Comparison of ENCODE assay signal across 8 cellular contexts in the genomic region with DNA sequence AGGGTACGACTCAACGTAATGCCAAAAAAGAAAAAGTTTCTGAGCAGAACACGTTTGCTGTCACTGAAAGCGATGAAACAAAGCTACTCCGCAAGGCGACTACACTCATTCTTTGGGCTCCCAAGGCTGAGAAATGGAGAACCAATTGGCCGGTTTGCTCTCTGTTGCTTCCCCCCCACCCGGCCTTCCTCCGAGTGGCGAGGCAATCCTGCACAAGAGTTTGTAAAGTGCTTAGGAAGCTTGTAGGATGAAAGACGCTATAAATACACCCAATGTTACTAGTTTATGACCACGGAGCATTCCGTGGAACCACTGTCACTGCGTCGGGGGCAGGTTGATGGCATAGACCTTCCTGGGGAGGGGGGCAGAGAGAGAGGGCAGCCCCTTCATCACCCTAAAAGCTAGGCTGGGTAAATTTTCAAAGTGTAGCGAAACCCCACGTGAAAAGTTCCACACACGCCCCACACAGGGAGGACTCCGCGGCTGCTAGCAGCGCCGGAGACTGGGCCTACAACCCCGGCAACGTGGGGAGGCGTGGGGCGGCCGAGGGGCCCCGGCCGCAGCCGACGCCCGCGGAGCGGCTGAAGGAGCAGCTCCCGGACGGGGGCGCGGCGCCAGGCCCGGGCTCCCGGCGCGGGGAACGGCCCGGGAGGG. TPM values are rescaled to one million over a fixed set of nuclear protein-coding genes. Genes with fewer than 3 reads are reported as not detected.
DNase-seq lines count a peak whose midpoint lies in the region; ATAC-seq and TF ChIP-seq lines count a peak whose summit lies in the region.

No MANE protein-coding gene starts in this region.

- no peaks in the 10 kb centered on the region for H3K27me3 Mint-ChIP-seq in CD8-positive, alpha-beta memory T cell
- H3K27me3 Mint-ChIP-seq in activated T-cell treated with anti-CD3 and anti-CD28 coated beads, Interleukin-2, amount 50 U/mL, for 24 hours: no peaks in the 10 kb centered on the region
- no peaks in the 10 kb centered on the region for H3K27me3 Mint-ChIP-seq in natural killer cell (ENCODE audit: low read depth in 2 of 2)

- peaks cover 49 to 60% (median 56%) of the 10 kb centered on the region in 3 donors for H3K4me1 Mint-ChIP-seq in CD8-positive, alpha-beta memory T cell
- peaks cover 49% of the 10 kb centered on the region for H3K4me1 Mint-ChIP-seq in activated T-cell treated with anti-CD3 and anti-CD28 coated beads, Interleukin-2, amount 50 U/mL, for 24 hours (ENCODE audit: low read depth)
- peaks cover 42 to 47% of the 10 kb centered on the region in 2 donors for H3K4me1 Mint-ChIP-seq in natural killer cell

- ATAC-seq in GM21526 (IDR thresholded peaks at IDR 0.05; ENCODE audit: low FRiP score, unreplicated experiment) (peak; percentile 3), natural killer cell (no peak)

- no peaks in the 10 kb centered on the region for H3K36me3 ChIP-seq in CD8-positive, alpha-beta memory T cell (ENCODE audit: insufficient read depth, low read length)

- CTCF ChIA-PET in CD8-positive, alpha-beta memory T cell (lab: Charles Lee): no interaction called here

- peaks cover 50% of the 10 kb centered on the region for H3K4me1 ChIP-seq in CD8-positive, alpha-beta memory T cell (ENCODE audit: insufficient read depth, low read length)

- H3K27ac Mint-ChIP-seq in CD8-positive, alpha-beta memory T cell: peak overlapping the region; percentile 90 to 99 (median 94)
- peak overlapping the region; percentile 96 for H3K27ac Mint-ChIP-seq in activated T-cell treated with anti-CD3 and anti-CD28 coated beads, Interleukin-2, amount 50 U/mL, for 24 hours
- peak overlapping the region; percentile 86 to 96 for H3K27ac Mint-ChIP-seq in natural killer cell

- no peaks in the 10 kb centered on the region for H3K9me3 Mint-ChIP-seq in CD8-positive, alpha-beta memory T cell
- no peaks in the 10 kb centered on the region for H3K9me3 Mint-ChIP-seq in activated T-cell treated with anti-CD3 and anti-CD28 coated beads, Interleukin-2, amount 50 U/mL, for 24 hours
- no peaks in the 10 kb centered on the region for H3K9me3 Mint-ChIP-seq in natural killer cell

- DNase-seq in CD8-positive, alpha-beta memory T cell: peak in 2 of 5 donors; percentile 3 to 28
- peak; percentile 55 for DNase-seq in M059J (ENCODE audit: low read depth)
- no peak for DNase-seq in activated T-cell treated with anti-CD3 and anti-CD28 coated beads, Interleukin-2, amount 50 U/mL, for 24 hours
- DNase-seq in fibroblast of mammary gland (ENCODE audit: low read depth): peak; percentile 40
- peak; percentile 25 for DNase-seq in natural killer cell
- no peak for DNase-seq in effector CD8-positive, alpha-beta T cell (lab: John Stamatoyannopoulos, UW)
- no peak for DNase-seq in KG1 (lab: John Stamatoyannopoulos, UW)

- peak overlapping the region; percentile 90 to 100 (median 98) for H3K4me3 Mint-ChIP-seq in CD8-positive, alpha-beta memory T cell
- peak overlapping the region; percentile 98 for H3K4me3 Mint-ChIP-seq in activated T-cell treated with anti-CD3 and anti-CD28 coated beads, Interleukin-2, amount 50 U/mL, for 24 hours
- peak overlapping the region; percentile 97 for H3K4me3 Mint-ChIP-seq in natural killer cell

- H3K27ac ChIP-seq in CD8-positive, alpha-beta memory T cell (ENCODE audit: low read depth, low read length): peak overlapping the region; percentile 64

- H3K27me3 ChIP-seq in CD8-positive, alpha-beta memory T cell (ENCODE audit: insufficient read depth, low read length, poor library complexity, severe bottlenecking): no peaks in the 10 kb centered on the region

- no peak for TF ChIP-seq CTCF in fibroblast of mammary gland (conservative IDR thresholded peaks at IDR 0.05; ENCODE audit: control insufficient read depth, insufficient read depth, low read depth, low read length)
- no peak for TF ChIP-seq CTCF in natural killer cell (IDR thresholded peaks at IDR 0.05)

- H3K4me3 ChIP-seq in CD8-positive, alpha-beta memory T cell (ENCODE audit: low read length): peak overlapping the region; percentile 89
- H3K4me3 ChIP-seq in fibroblast of mammary gland (ENCODE audit: control insufficient read depth, low read depth, low read length): peak overlapping the region; percentile 87

- H3K36me3 Mint-ChIP-seq in CD8-positive, alpha-beta memory T cell: peaks cover 0 to 34% (median 5%) of the 10 kb centered on the region in 3 donors
- H3K36me3 Mint-ChIP-seq in activated T-cell treated with anti-CD3 and anti-CD28 coated beads, Interleukin-2, amount 50 U/mL, for 24 hours (ENCODE audit: low read depth): peaks cover 45% of the 10 kb centered on the region
- no peaks in the 10 kb centered on the region for H3K36me3 Mint-ChIP-seq in natural killer cell

- H3K9me3 ChIP-seq in CD8-positive, alpha-beta memory T cell (ENCODE audit: low read length): no peaks in the 10 kb centered on the region

- intact Hi-C loops in natural killer cell (cut with micrococcal nuclease): loop anchor here (1.0 to 5.0 kb wide), 2 partner anchors 8 to 37 kb away; no protein-coding TSS in a partner anchor

- POLR2A ChIA-PET in CD8-positive, alpha-beta memory T cell (lab: Charles Lee): interaction anchor here (1.0 to 1.6 kb wide), 2 partner anchors 9 to 823 kb away, joined by 3 to 5 read pairs; no protein-coding TSS in a partner anchor

RNA-seq across cellular contexts. Expression of gene CUL3, which starts 0.9 kb away (rescaled TPM):
- 100 to 1,000 TPM; 100 to 104 TPM for total RNA-seq in CD8-positive, alpha-beta memory T cell
- 58.1 TPM for polyA plus RNA-seq in CD8-positive, alpha-beta memory T cell
- 41.5 and 68.0 TPM in 2 replicates for total RNA-seq in M059J (2014; rRNA removed; shearing (Covaris generic))
- 100 to 1,000 TPM; 102 to 125 (median 115) TPM for total RNA-seq in natural killer cell

Comparison
In these comparisons a context has a peak if more than half of its experiments do, and no peak if none do; other contexts are left out.
1. DNase-seq: peak in M059J (single experiment), fibroblast of mammary gland (single experiment) and natural killer cell (single experiment); none in activated T-cell treated with anti-CD3 and anti-CD28 coated beads, Interleukin-2, amount 50 U/mL, for 24 hours (single experiment), effector CD8-positive, alpha-beta T cell (single experiment) and KG1 (single experiment).
2. Peak in every context shown above with its lines, with median percentiles within 50 percentile points of each other: H3K27ac Mint-ChIP-seq and H3K4me3 Mint-ChIP-seq.